8 cellular contexts compared by ENCODE assay signal in the genomic region with DNA sequence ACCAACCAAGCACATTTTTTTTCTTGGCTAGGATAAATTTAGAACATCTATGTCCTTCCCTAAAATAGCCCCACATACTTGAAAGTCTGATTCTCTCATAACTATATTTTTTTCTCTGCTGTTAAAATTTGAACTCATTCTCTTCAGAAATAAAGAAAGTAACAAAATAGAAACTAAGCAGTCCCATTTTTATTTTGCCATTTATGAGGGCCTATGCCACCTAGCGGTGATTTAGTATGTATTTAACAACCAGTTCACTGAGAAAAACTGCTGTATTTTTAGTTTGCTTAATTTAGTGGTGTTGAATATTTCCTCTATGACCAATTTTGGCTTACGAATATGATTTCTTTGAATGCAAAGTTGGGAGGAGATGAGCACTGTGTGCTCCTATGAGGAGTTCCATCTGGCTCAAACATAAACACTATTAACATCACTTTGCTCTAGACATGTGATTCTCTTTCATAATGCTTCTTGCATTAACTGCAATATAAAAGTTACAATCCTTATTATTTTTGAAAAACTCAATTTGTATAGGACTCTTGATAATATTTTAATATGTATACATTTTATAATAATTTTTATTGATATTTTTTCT.
A peak's percentile ranks its signal among the peaks of the same experiment; 100 is the strongest.
DNase-seq lines count a peak whose midpoint lies in the region; ATAC-seq and TF ChIP-seq lines count a peak whose summit lies in the region.
"Not testable (repeated sequence)": the region's sequence is repeated elsewhere in the genome, so short reads cannot be mapped to it uniquely, and the experiment has no call there.

No MANE protein-coding gene starts in this region.

- not testable (repeated sequence) for H3F3A ChIP-seq in SK-N-SH (replicated peaks; ENCODE audit: insufficient read depth); neural cell (ENCODE audit: insufficient read depth, low read length, poor library complexity, severe bottlenecking)

- H3K9me3 Mint-ChIP-seq in CD8-positive, alpha-beta T cell; endodermal cell: not testable (repeated sequence)

- not testable (repeated sequence) for H3K27me3 Mint-ChIP-seq in CD8-positive, alpha-beta T cell (ENCODE audit: low read depth); endodermal cell (ENCODE audit: insufficient read depth)

- H3K4me3 ChIP-seq in CD8-positive, alpha-beta T cell (ENCODE audit: low read depth, low read length); HCT116 (replicated peaks in 1 of 2; ENCODE audit: low read depth in 1 of 2, low read length in 2 of 2); SK-N-SH (ENCODE audit: low read depth in 2 of 2, low read length in 1 of 2); adipocyte (ENCODE audit: low read length); endodermal cell (ENCODE audit: low read length); right atrium auricular region; neural cell (ENCODE audit: low read length); thoracic aorta: not testable (repeated sequence)

- POLR2A ChIA-PET in CD8-positive, alpha-beta T cell (lab: Charles Lee); HCT116 (lab: Charles Lee); SK-N-SH (lab: Yijun Ruan, JAX): not testable (repeated sequence)

- RAD21 ChIA-PET in HCT116 (lab: Charles Lee; ENCODE audit: low non-redundant PET in 1 of 2, low total read pairs in 2 of 2, uncharacterized antibody in 2 of 2, unreplicated experiment in 2 of 2) = not testable (repeated sequence)

- H3K27ac ChIP-seq in CD8-positive, alpha-beta T cell (ENCODE audit: low read depth, low read length); HCT116 (ENCODE audit: low read depth, low read length); SK-N-SH (ENCODE audit: low read depth in 2 of 2, low read length in 1 of 2); endodermal cell (ENCODE audit: low read depth, low read length); right atrium auricular region; neural cell (ENCODE audit: low read length); thoracic aorta: not testable (repeated sequence)

- 2% methylated on average over 2 of the region's 2 CpGs for WGBS in SK-N-SH (ENCODE audit: low lambda C conversion rate)
- WGBS in endodermal cell (ENCODE audit: insufficient coverage in 1 of 2, insufficient read length in 1 of 2), 2 experiments = 0% methylated on average over 1 of the region's 2 CpGs; no CpG with 5 or more reads in 1 of the 2 experiments

- CTCF ChIA-PET in CD8-positive, alpha-beta T cell (lab: Charles Lee); HCT116 (lab: Charles Lee); SK-N-SH (lab: Yijun Ruan, JAX): not testable (repeated sequence)

- peak in 1 of 7 experiments; percentile 3 for DNase-seq in CD8-positive, alpha-beta T cell
- not testable (repeated sequence) for DNase-seq in HCT116 (ENCODE audit: low read depth, low spot score); SK-N-SH; endodermal cell; right atrium auricular region (ENCODE audit: low spot score); thoracic aorta (ENCODE audit: low spot score)
- peak; percentile 0 for DNase-seq in adipocyte (ENCODE audit: low read depth)

- not testable (repeated sequence) for H3K9me2 ChIP-seq in HCT116 (ENCODE audit: insufficient read depth); SK-N-SH; neural cell (ENCODE audit: insufficient read depth, low read length)

- not testable (repeated sequence) for TF ChIP-seq POLR2A in HCT116 (IDR thresholded peaks at IDR 0.05; ENCODE audit: borderline replicate concordance, extremely low read depth, insufficient read depth, insufficient read length)

- H3K79me2 ChIP-seq in HCT116 (ENCODE audit: insufficient read depth, low read length); SK-N-SH (ENCODE audit: insufficient read depth); neural cell (replicated peaks; ENCODE audit: insufficient read depth, low read length): not testable (repeated sequence)

- not testable (repeated sequence) for H3K9me3 ChIP-seq in CD8-positive, alpha-beta T cell (ENCODE audit: low read length); HCT116 (ENCODE audit: control insufficient read depth in 1 of 2, insufficient read depth in 1 of 2, low read depth in 1 of 2, low read length in 2 of 2); SK-N-SH; adipocyte (ENCODE audit: control insufficient read depth, low read length); endodermal cell (ENCODE audit: control insufficient read depth, low read length); right atrium auricular region; neural cell (ENCODE audit: low read length); thoracic aorta

- intact Hi-C loops in CD8-positive, alpha-beta T cell (cut with DNase I, micrococcal nuclease); HCT116 (cut with micrococcal nuclease): not testable (repeated sequence)

- H3K36me3 ChIP-seq in CD8-positive, alpha-beta T cell (ENCODE audit: insufficient read depth, low read length); HCT116 (ENCODE audit: control insufficient read depth in 1 of 2, insufficient read depth in 2 of 2, low read length in 2 of 2); SK-N-SH (replicated peaks in 1 of 2; ENCODE audit: control insufficient read depth in 1 of 2, insufficient read depth in 2 of 2, low read length in 1 of 2); adipocyte (ENCODE audit: control insufficient read depth, insufficient read depth, low read length, severe bottlenecking); endodermal cell (ENCODE audit: control insufficient read depth, insufficient read depth, low read length); right atrium auricular region; neural cell (ENCODE audit: insufficient read depth, low read length); thoracic aorta: not testable (repeated sequence)

- not testable (repeated sequence) for H3K27me3 ChIP-seq in CD8-positive, alpha-beta T cell (ENCODE audit: insufficient read depth, low read length); HCT116 (ENCODE audit: insufficient read depth, low read length); SK-N-SH (ENCODE audit: insufficient read depth); adipocyte (replicated peaks; ENCODE audit: control insufficient read depth, insufficient read depth, low read length); endodermal cell (ENCODE audit: control insufficient read depth, insufficient read depth, low read length, poor library complexity, severe bottlenecking); right atrium auricular region; neural cell (ENCODE audit: insufficient read depth, low read depth, low read length); thoracic aorta (replicated peaks; ENCODE audit: insufficient read depth)

- not testable (repeated sequence) for H3K4me1 Mint-ChIP-seq in CD8-positive, alpha-beta T cell (ENCODE audit: low read depth); endodermal cell

- TF ChIP-seq RAD21 in HCT116 (IDR thresholded peaks at IDR 0.05; ENCODE audit: low read depth) (peak; percentile 44; the same call in 1 of the 2 replicates), SK-N-SH (IDR thresholded peaks at IDR 0.05; ENCODE audit: low read length) (peak; percentile 30)
- not testable (repeated sequence) for TF ChIP-seq RAD21 in neural cell (conservative IDR thresholded peaks at IDR 0.05)

- H3K4me2 ChIP-seq in HCT116 (ENCODE audit: low read length); SK-N-SH; neural cell (ENCODE audit: low read length): not testable (repeated sequence)

- not testable (repeated sequence) for H3K4me3 Mint-ChIP-seq in CD8-positive, alpha-beta T cell; endodermal cell

- not testable (repeated sequence) for BruUV-seq in HCT116 (replicated peaks; lab: Mats Ljungman, UMichigan)

- TF ChIP-seq EP300 in SK-N-SH (IDR thresholded peaks at IDR 0.05; ENCODE audit: borderline replicate concordance in 1 of 2, low read depth in 1 of 2, low read length in 1 of 2); neural cell (conservative IDR thresholded peaks at IDR 0.05; ENCODE audit: poor library complexity, severe bottlenecking): not testable (repeated sequence)

- TF ChIP-seq CTCF in CD8-positive, alpha-beta T cell (IDR thresholded peaks at IDR 0.05) = peak; percentile 54
- TF ChIP-seq CTCF in HCT116 (IDR thresholded peaks at IDR 0.05 in 2 of 3, conservative IDR thresholded peaks at IDR 0.05 in 1 of 3; ENCODE audit: borderline replicate concordance in 1 of 3, insufficient read depth in 1 of 3, low read depth in 2 of 3, low read length in 2 of 3) = peak; percentile 17 to 38 (median 28); a peak in 4 of 6 replicates
- TF ChIP-seq CTCF in SK-N-SH (IDR thresholded peaks at IDR 0.05) = peak; percentile 54
- TF ChIP-seq CTCF in endodermal cell (conservative IDR thresholded peaks at IDR 0.05) = peak; percentile 71
- peak; percentile 31 to 53 for TF ChIP-seq CTCF in right atrium auricular region (IDR thresholded peaks at IDR 0.05)
- TF ChIP-seq CTCF in neural cell (IDR thresholded peaks at IDR 0.05; ENCODE audit: poor library complexity, severe bottlenecking) = peak; percentile 53
- peak; percentile 37 for TF ChIP-seq CTCF in thoracic aorta (IDR thresholded peaks at IDR 0.05)

- not testable (repeated sequence) for H3K4me1 ChIP-seq in CD8-positive, alpha-beta T cell (ENCODE audit: insufficient read depth, low read length); HCT116 (ENCODE audit: control insufficient read depth in 1 of 2, insufficient read depth in 2 of 2, low read length in 2 of 2); SK-N-SH (ENCODE audit: control insufficient read depth in 1 of 2, insufficient read depth in 2 of 2, low read depth in 1 of 2, low read length in 1 of 2); adipocyte (ENCODE audit: control insufficient read depth, insufficient read depth, low read length); endodermal cell (ENCODE audit: control insufficient read depth, insufficient read depth, low read length); right atrium auricular region; thoracic aorta (ENCODE audit: control insufficient read depth in 1 of 2, low read depth in 2 of 2)

- H3K27ac Mint-ChIP-seq in CD8-positive, alpha-beta T cell; endodermal cell: not testable (repeated sequence)

- not testable (repeated sequence) for H3K36me3 Mint-ChIP-seq in CD8-positive, alpha-beta T cell; endodermal cell (ENCODE audit: low read depth)

- ATAC-seq in CD8-positive, alpha-beta T cell = not testable (repeated sequence)
- ATAC-seq in HCT116 = peak; percentile 70
- ATAC-seq in thoracic aorta (ENCODE audit: insufficient number of reproducible peaks, low FRiP score, low read depth) = peak; percentile 82

- peak overlapping the region; percentile 54 for H2AFZ ChIP-seq in HCT116 (ENCODE audit: low read depth, low read length, poor library complexity, severe bottlenecking)
- H2AFZ ChIP-seq in SK-N-SH (ENCODE audit: low read depth); neural cell (ENCODE audit: low read depth, low read length): not testable (repeated sequence)

- not testable (repeated sequence) for H3K9ac ChIP-seq in HCT116 (ENCODE audit: low read length); SK-N-SH; adipocyte (ENCODE audit: low read length); endodermal cell (ENCODE audit: extremely low read depth, low read length, poor library complexity, severe bottlenecking); neural cell (ENCODE audit: low read length)

- not testable (repeated sequence) for H4K20me1 ChIP-seq in HCT116 (ENCODE audit: insufficient read depth); SK-N-SH (ENCODE audit: insufficient read depth); neural cell (ENCODE audit: insufficient read depth)
